In genomic region chr15:62390793-62391543, GRCh38 we compare ENCODE assay signal across 7 cellular contexts. TPM values are rescaled to one million over a fixed set of nuclear protein-coding genes. Genes with fewer than 3 reads are reported as not detected.
DNase-seq lines count a peak whose midpoint lies in the region; ATAC-seq and TF ChIP-seq lines count a peak whose summit lies in the region.

No MANE protein-coding gene starts in this region.

- POLR2A ChIA-PET in GM10248 (lab: Yijun Ruan, JAX): no interaction called here
- POLR2A ChIA-PET in Panc1 (lab: Charles Lee): no interaction called here

- H3K36me3 ChIP-seq in Panc1 (ENCODE audit: control insufficient read depth, insufficient read depth, low read length) (no peaks in the 10 kb centered on the region; the same call in 1 of the 2 replicates), right atrium auricular region (no peaks in the 10 kb centered on the region)

- H3K9me3 ChIP-seq in Panc1 (ENCODE audit: control insufficient read depth, insufficient read depth, low read depth, low read length) (no peaks in the 10 kb centered on the region), right atrium auricular region (no peaks in the 10 kb centered on the region)

- TF ChIP-seq CTCF in GM10248 (IDR thresholded peaks at IDR 0.05; ENCODE audit: control extremely low read depth, extremely low read depth, low read depth, missing control alignments): no peak
- 0 out of 2 replicates have a peak, but pooled peaks have one; percentile 5 for TF ChIP-seq CTCF in Panc1 (IDR thresholded peaks at IDR 0.05)
- TF ChIP-seq CTCF in right atrium auricular region (IDR thresholded peaks at IDR 0.05): no peak

- H3K4me1 ChIP-seq in Panc1 (ENCODE audit: control insufficient read depth, insufficient read depth, low read length): peaks cover 5% of the 10 kb centered on the region
- H3K4me1 ChIP-seq in right atrium auricular region: peaks cover 0 to 16% of the 10 kb centered on the region in 2 donors

- peak; percentile 19 for ATAC-seq in HG02623 (IDR thresholded peaks at IDR 0.05; ENCODE audit: unreplicated experiment)
- ATAC-seq in Panc1: peak; percentile 66

- no TSS peak for BruUV-seq in Panc1 (replicated peaks; lab: Mats Ljungman, UMichigan)

- H3K27ac ChIP-seq in Panc1 (ENCODE audit: low read length) (peak overlapping the region; percentile 54), angular gyrus (ENCODE audit: low read depth, low read length) (peak overlapping the region; percentile 59), right atrium auricular region (peak overlapping the region; percentile 80 to 82)

- in situ Hi-C loops in Panc1 (cut with HindIII; ENCODE audit: low pct_unique_long_range_greater_than_20kb, low sequenced_read_pairs): no loop called here

- H3K4me3 ChIP-seq in Panc1 (ENCODE audit: low read depth in 2 of 2, low read length in 2 of 2) (peak overlapping the region; percentile 84 to 100), right atrium auricular region (peak overlapping the region; percentile 68 to 89)

- intact Hi-C loops in Panc1 (cut with micrococcal nuclease; ENCODE audit: unreplicated experiment): no loop called here

- CTCF ChIA-PET in GM10248 (lab: Yijun Ruan, JAX): interaction anchor here (0.8 to 2.3 kb wide), 3 partner anchors 9 to 165 kb away, joined by 3 to 6 read pairs (median 4); no protein-coding TSS in a partner anchor
- CTCF ChIA-PET in Panc1 (lab: Charles Lee): interaction anchor here (0.6 to 2.2 kb wide), 2 partner anchors 54 to 351 kb away, joined by 3 to 11 read pairs; no protein-coding TSS in a partner anchor

- DNase-seq in GM10248 (ENCODE audit: extremely low spot score) (peak; percentile 43), Panc1 (ENCODE audit: low read depth, low spot score) (no peak), right atrium auricular region (ENCODE audit: low spot score) (peak; percentile 60), pons (ENCODE audit: low spot score) (peak; percentile 34)
- DNase-seq in NK-92 treated with Interleukin-12 subunit alpha and Interleukin-12 subunit beta, amount 100 ng/mL, for 24 hours (lab: John Stamatoyannopoulos, UW): no peak

- peaks cover 12% of the 10 kb centered on the region for H3K27me3 ChIP-seq in Panc1 (ENCODE audit: control insufficient read depth, insufficient read depth, low read length)
- H3K27me3 ChIP-seq in right atrium auricular region: no peaks in the 10 kb centered on the region

RNA-seq across cellular contexts. Expression of gene TLN2, which starts 0.6 kb away (rescaled TPM):
- 5.0 TPM for total RNA-seq in Panc1 (2021; ENCODE audit: unreplicated experiment)
- polyA plus RNA-seq in Panc1 (2012; ENCODE audit: insufficient read length): 4.0 TPM
- total RNA-seq in right atrium auricular region: 10 to 100 TPM; 19.6 to 31.0 TPM

Comparison
In these comparisons a context has a peak if more than half of its experiments do, and no peak if none do; other contexts are left out.
1. DNase-seq: peak in GM10248 (single experiment), right atrium auricular region (single experiment) and pons (single experiment); none in Panc1 (single experiment) and NK-92 treated with Interleukin-12 subunit alpha and Interleukin-12 subunit beta, amount 100 ng/mL, for 24 hours (single experiment).
2. Peak in every context shown above with its lines, with median percentiles within 50 percentile points of each other: H3K27ac ChIP-seq.